8 cellular contexts compared by ENCODE assay signal in genomic region chr1:156659994-156660751, GRCh38. TPM values are rescaled to one million over a fixed set of nuclear protein-coding genes. Genes with fewer than 3 reads are reported as not detected.
DNase-seq lines count a peak whose midpoint lies in the region; ATAC-seq and TF ChIP-seq lines count a peak whose summit lies in the region.

No MANE protein-coding gene starts in this region.

- peak overlapping the region; percentile 60 for H3K27ac ChIP-seq in caudate nucleus (ENCODE audit: low read depth, low read length)

- H3K4me3 ChIP-seq in kidney epithelial cell (ENCODE audit: low read depth, low read length), result peak overlapping the region; percentile 39

- ATAC-seq in GM18517 (IDR thresholded peaks at IDR 0.05; ENCODE audit: unreplicated experiment) (peak; percentile 45), HG03196 (IDR thresholded peaks at IDR 0.05; ENCODE audit: unreplicated experiment) (peak; percentile 68)

- TF ChIP-seq CTCF in kidney epithelial cell (IDR thresholded peaks at IDR 0.05; ENCODE audit: insufficient read depth, low read length, poor library complexity, severe bottlenecking), result peak; percentile 100

- no peaks in the 10 kb centered on the region for H3K36me3 ChIP-seq in kidney epithelial cell (ENCODE audit: control insufficient read depth, insufficient read depth, low read length)

- DNase-seq in 8988T (peak; percentile 99), NCI-H345 (lab: John Stamatoyannopoulos, UW) (peak; percentile 91), caudate nucleus (lab: John Stamatoyannopoulos, UW) (peak in 59 of 61 donors; percentile 41 to 96 (median 88)), kidney epithelial cell (ENCODE audit: low read depth) (peak; percentile 86)
- peak; percentile 78 to 92 (median 86) for DNase-seq in activated CD4-positive, CD25-positive, alpha-beta regulatory T cell (lab: John Stamatoyannopoulos, UW)
- peak; percentile 78 to 90 for DNase-seq in stimulated activated CD4-positive, alpha-beta T cell treated with anti-CD3 and anti-CD28 coated beads, Interleukin-15, amount 100 ng/mL, for 1 hour (ENCODE audit: low read depth in 1 of 2, low spot score in 1 of 2)

- H3K27me3 ChIP-seq in kidney epithelial cell (ENCODE audit: control insufficient read depth, insufficient read depth, low read length), result peaks cover 24% of the 10 kb centered on the region

RNA-seq across cellular contexts. Expression of gene NES, which starts 17.0 kb away (rescaled TPM):
- total RNA-seq in kidney epithelial cell, result 66.3 and 76.8 TPM in 2 replicates

RNA-seq across cellular contexts. Expression of gene BCAN, which starts 18.3 kb away (rescaled TPM):
- total RNA-seq in kidney epithelial cell, result 0.14 and 0.17 TPM in 2 replicates

RNA-seq across cellular contexts. Expression of gene HAPLN2, which starts 41.0 kb away (rescaled TPM):
- total RNA-seq in kidney epithelial cell, result not detected in 2 replicates

RNA-seq across cellular contexts. Expression of gene CRABP2, which starts 45.2 kb away (rescaled TPM):
- total RNA-seq in kidney epithelial cell, result 24.5 and 29.5 TPM in 2 replicates

RNA-seq across cellular contexts. Expression of gene GPATCH4, which starts 58.9 kb away (rescaled TPM):
- 19.1 and 21.8 TPM in 2 replicates for total RNA-seq in kidney epithelial cell

Comparison
In these comparisons a context has a peak if more than half of its experiments do, and no peak if none do; other contexts are left out.
1. Peak in every context shown above with its lines: DNase-seq, ATAC-seq, H3K4me3 ChIP-seq and H3K27ac ChIP-seq.